In genomic region chr9:125142560-125143376, GRCh38 we compare ENCODE assay signal across 8 cellular contexts. TPM values are rescaled to one million over a fixed set of nuclear protein-coding genes. Genes with fewer than 3 reads are reported as not detected.
DNase-seq lines count a peak whose midpoint lies in the region; ATAC-seq and TF ChIP-seq lines count a peak whose summit lies in the region.

No MANE protein-coding gene starts in this region.

- WGBS in transverse colon (ENCODE audit: low coverage in 1 of 2), 2 donors = 3 to 9% methylated on average over 8 to 39 of the region's 54 CpGs

- peaks cover 26% of the 10 kb centered on the region for H3K4me1 Mint-ChIP-seq in CD8-positive, alpha-beta T cell (ENCODE audit: low read depth)

- H3K4me3 ChIP-seq in CD8-positive, alpha-beta T cell (ENCODE audit: low read depth, low read length) = peak overlapping the region; percentile 51
- H3K4me3 ChIP-seq in NT2/D1 (ENCODE audit: insufficient read length, low read depth) = peak overlapping the region; percentile 81
- H3K4me3 ChIP-seq in brain microvascular endothelial cell (ENCODE audit: low read depth, low read length) = peak overlapping the region; percentile 67
- H3K4me3 ChIP-seq in transverse colon = peak overlapping the region; percentile 89 to 99 (median 93)

- no peaks in the 10 kb centered on the region for H3K27me3 Mint-ChIP-seq in CD8-positive, alpha-beta T cell (ENCODE audit: low read depth)

- H3K27ac ChIP-seq in CD8-positive, alpha-beta T cell (ENCODE audit: low read depth, low read length) = no peak overlapping the region
- H3K27ac ChIP-seq in brain microvascular endothelial cell = no peak overlapping the region
- peak overlapping the region; percentile 83 to 90 (median 88) for H3K27ac ChIP-seq in transverse colon

- H3K4me1 ChIP-seq in CD8-positive, alpha-beta T cell (ENCODE audit: insufficient read depth, low read length) = peaks cover 11% of the 10 kb centered on the region
- H3K4me1 ChIP-seq in NT2/D1 (ENCODE audit: insufficient read depth, insufficient read length) (no peaks in the 10 kb centered on the region), transverse colon (peaks cover 0 to 21% (median 12%) of the 10 kb centered on the region in 4 donors)

- TF ChIP-seq EP300 in transverse colon (IDR thresholded peaks at IDR 0.05; ENCODE audit: low read depth) = no peak

- in situ Hi-C loops in brain microvascular endothelial cell (cut with HindIII; ENCODE audit: low pct_ligation_motif_present, low sequenced_read_pairs) = no loop called here
- in situ Hi-C loops in transverse colon (cut with MboI; ENCODE audit: low pct_ligation_motif_present in 1 of 4, low pct_unique_long_range_greater_than_20kb in 1 of 4, low sequenced_read_pairs in 3 of 4) = loop anchor here (10.0 to 25.0 kb wide), 6 partner anchors 178 to 368 kb away; partner anchors contain the start of genes OLFML2A (in 3 of the 4), GOLGA1 (in 2 of the 4) and NR6A1 (in 1 of the 4)

- TF ChIP-seq CTCF in CD8-positive, alpha-beta T cell (IDR thresholded peaks at IDR 0.05) = no peak
- TF ChIP-seq CTCF in brain microvascular endothelial cell (IDR thresholded peaks at IDR 0.05; ENCODE audit: low read depth, low read length, missing control alignments) (no peak), transverse colon (IDR thresholded peaks at IDR 0.05) (no peak)

- H3K4me3 Mint-ChIP-seq in CD8-positive, alpha-beta T cell = peak overlapping the region; percentile 92

- H3K9me3 ChIP-seq in CD8-positive, alpha-beta T cell (ENCODE audit: low read length) = no peaks in the 10 kb centered on the region
- H3K9me3 ChIP-seq in NT2/D1 (ENCODE audit: insufficient read depth, low read length) = no peaks in the 10 kb centered on the region
- H3K9me3 ChIP-seq in transverse colon = no peaks in the 10 kb centered on the region

- peaks cover 16% of the 10 kb centered on the region for H3K36me3 Mint-ChIP-seq in CD8-positive, alpha-beta T cell

- peak in 5 of 7 experiments; percentile 3 to 50 (median 16) for DNase-seq in CD8-positive, alpha-beta T cell
- DNase-seq in NT2/D1 (ENCODE audit: low read depth, low spot score) = peak; percentile 16
- DNase-seq in brain microvascular endothelial cell = no peak
- DNase-seq in lung microvascular endothelial cell (ENCODE audit: low read depth in 2 of 2) = peak; percentile 5 to 10
- DNase-seq in transverse colon = peak; percentile 11
- DNase-seq in ureter (ENCODE audit: low spot score) = no peak
- no peak for DNase-seq in AG08396 (ENCODE audit: low spot score)

- peak; percentile 8 for ATAC-seq in CD8-positive, alpha-beta T cell
- peak; percentile 2 for ATAC-seq in GM21515 (IDR thresholded peaks at IDR 0.05; ENCODE audit: unreplicated experiment)

- H3K9me3 Mint-ChIP-seq in CD8-positive, alpha-beta T cell = no peaks in the 10 kb centered on the region

- POLR2A ChIA-PET in CD8-positive, alpha-beta T cell (lab: Charles Lee) = interaction anchor here (0.6 to 2.4 kb wide), 7 partner anchors 12 to 429 kb away, joined by 3 to 14 read pairs (median 4); partner anchors contain the start of gene GOLGA1

- H3K27ac Mint-ChIP-seq in CD8-positive, alpha-beta T cell = peak overlapping the region; percentile 67

- TF ChIP-seq POLR2A in transverse colon (IDR thresholded peaks at IDR 0.05) = no peak

- no peaks in the 10 kb centered on the region for H3K27me3 ChIP-seq in CD8-positive, alpha-beta T cell (ENCODE audit: insufficient read depth, low read length)
- H3K27me3 ChIP-seq in NT2/D1 (ENCODE audit: insufficient read depth, insufficient read length) (no peaks in the 10 kb centered on the region), brain microvascular endothelial cell (replicated peaks) (no peaks in the 10 kb centered on the region), transverse colon (no peaks in the 10 kb centered on the region)

- intact Hi-C loops in CD8-positive, alpha-beta T cell (cut with DNase I, micrococcal nuclease) = loop anchor here (1.0 to 10.0 kb wide), 12 partner anchors 16 to 371 kb away; partner anchors contain the start of genes GOLGA1 (in 2 of the 2), ARPC5L (in 1 of the 2), GAPVD1 (in 1 of the 2) and HSPA5 (in 1 of the 2)
- intact Hi-C loops in transverse colon (cut with DNase I; ENCODE audit: low total_unique reads) = no loop called here

- H3K36me3 ChIP-seq in CD8-positive, alpha-beta T cell (ENCODE audit: insufficient read depth, low read length) = no peaks in the 10 kb centered on the region
- H3K36me3 ChIP-seq in NT2/D1 (ENCODE audit: insufficient read depth, insufficient read length, low read length) (peaks cover 9% of the 10 kb centered on the region), brain microvascular endothelial cell (replicated peaks) (no peaks in the 10 kb centered on the region), transverse colon (no peaks in the 10 kb centered on the region)

- H3K9ac ChIP-seq in NT2/D1 (ENCODE audit: insufficient read length, low read depth) = peak overlapping the region; percentile 87

- CTCF ChIA-PET in CD8-positive, alpha-beta T cell (lab: Charles Lee) = interaction anchor here (0.8 to 2.5 kb wide), 5 partner anchors 10 to 213 kb away, joined by 3 to 20 read pairs (median 3); no protein-coding TSS in a partner anchor

RNA-seq across cellular contexts. Expression of gene SCAI, which starts 0.6 kb away (rescaled TPM):
- total RNA-seq in CD8-positive, alpha-beta T cell = 1 to 10 TPM; 5.7 to 6.3 TPM
- total RNA-seq in lung microvascular endothelial cell (2.6 and 3.8 TPM in 2 replicates), transverse colon (10 to 100 TPM; 10.4 to 38.6 (median 13.2) TPM), ureter (7.2 TPM)

RNA-seq across cellular contexts. Expression of gene PPP6C, which starts 46.8 kb away (rescaled TPM):
- total RNA-seq in CD8-positive, alpha-beta T cell = 10 to 100 TPM; 37.8 to 38.3 TPM
- 12.4 and 15.3 TPM in 2 replicates for total RNA-seq in lung microvascular endothelial cell
- 10 to 100 TPM; 15.1 to 34.7 (median 29.9) TPM for total RNA-seq in transverse colon
- total RNA-seq in ureter = 36.9 TPM

RNA-seq across cellular contexts. Expression of gene RABEPK, which starts 57.6 kb away (rescaled TPM):
- total RNA-seq in CD8-positive, alpha-beta T cell = 1 to 10 TPM; 6.2 to 6.9 TPM
- 15.9 and 16.3 TPM in 2 replicates for total RNA-seq in lung microvascular endothelial cell
- total RNA-seq in transverse colon = 1 to 10 TPM in 3 of 4 donors, not detected in 1; 5.2 to 8.7 (median 8.6) TPM
- total RNA-seq in ureter = 20.3 TPM

Comparison
In these comparisons a context has a peak if more than half of its experiments do, and no peak if none do; other contexts are left out.
1. DNase-seq: peak in CD8-positive, alpha-beta T cell (5 of 7), NT2/D1 (single experiment), lung microvascular endothelial cell (2 of 2) and transverse colon (single experiment); none in brain microvascular endothelial cell (single experiment), ureter (single experiment) and AG08396 (single experiment).
2. H3K27ac ChIP-seq: peak in transverse colon (4 of 4); none in CD8-positive, alpha-beta T cell (single experiment) and brain microvascular endothelial cell (single experiment).
3. Peak in every context shown above with its lines, with median percentiles within 50 percentile points of each other: H3K4me3 ChIP-seq.